1 cellular context compared by ENCODE assay signal in genomic region chr2:55609193-55609794, GRCh38.
TF ChIP-seq lines count a peak whose summit lies in the region.

No MANE protein-coding gene starts in this region.

TF ChIP-seq in GM23338, 12 proteins besides CTCF, POLR2A, EP300 and RAD21:
- TF ChIP-seq ZNF462 (CRISPR knock-in tag; IDR thresholded peaks at IDR 0.05) (no peak), ZNF331 (CRISPR knock-in tag; IDR thresholded peaks at IDR 0.05; ENCODE audit: low read depth) (no peak), POLR2AphosphoS5 (IDR thresholded peaks at IDR 0.05; ENCODE audit: low read depth) (no peak), ZNF114 (CRISPR knock-in tag; IDR thresholded peaks at IDR 0.05) (no peak), REST (IDR thresholded peaks at IDR 0.05; ENCODE audit: unreplicated experiment) (no peak), NANOG (IDR thresholded peaks at IDR 0.05; ENCODE audit: borderline replicate concordance) (no peak), JUNB (IDR thresholded peaks at IDR 0.05; ENCODE audit: unreplicated experiment) (no peak), ETS1 (IDR thresholded peaks at IDR 0.05) (no peak), CREB1 (CRISPR knock-in tag; IDR thresholded peaks at IDR 0.05; ENCODE audit: low read depth) (no peak), EZH2phosphoT487 (IDR thresholded peaks at IDR 0.05; ENCODE audit: unreplicated experiment) (no peak), EZH2 (IDR thresholded peaks at IDR 0.05; ENCODE audit: low read depth, unreplicated experiment) (no peak), STAT1 (IDR thresholded peaks at IDR 0.05; ENCODE audit: unreplicated experiment) (no peak)
